ENCODE assay signal across 24 cellular contexts in genomic region chr1:17935230-17935629, GRCh38.
"Had no signal": no experiment of that assay in that cellular context is flagged by ENCODE, and none has a peak within 500 bp of the region (broad histone marks: within the 10 kb centered on the region; RNA-seq: fewer than 3 reads in every experiment).

No MANE protein-coding gene starts in this region.

- H3K9me3 Mint-ChIP-seq: natural killer cell treated with Interleukin-12 subunit alpha and Interleukin-12 subunit beta and Interleukin-15 and Interleukin-18, amount 100 ng/mL, for 72 hours; neural crest cell had no signal

- H3K27me3 ChIP-seq: tibial nerve, upper lobe of left lung had no signal

- H3K27ac Mint-ChIP-seq: natural killer cell treated with Interleukin-12 subunit alpha and Interleukin-12 subunit beta and Interleukin-15 and Interleukin-18, amount 100 ng/mL, for 72 hours; stimulated activated naive B cell treated with anti-CD40 and anti-IgM and Interleukin-4, amounts not matched to agents 10 μg/mL and 1 μg/mL and 100 μg/mL, for 72 hours; stimulated activated naive CD8-positive, alpha-beta T cell treated with anti-CD3 and anti-CD28 coated beads, Interleukin-15, Interleukin-2, amounts not matched to agents 100 ng/mL and 50 ng/mL, for 24 hours had no signal

- H3K4me1 Mint-ChIP-seq: neural crest cell; stimulated activated naive B cell treated with anti-CD40 and anti-IgM and Interleukin-4, amounts not matched to agents 10 μg/mL and 1 μg/mL and 100 μg/mL, for 72 hours had no signal

- DNase-seq: dermis blood vessel endothelial cell; effector memory CD4-positive, alpha-beta T cell; foreskin keratinocyte; heart left ventricle; hippocampal formation; left cardiac atrium; left ventricle myocardium superior; lower lobe of right lung; right cardiac atrium; stimulated activated CD4-positive, alpha-beta T cell treated with anti-CD3 and anti-CD28 coated beads, Interleukin-15, amount 100 ng/mL, for 24 hours; stimulated activated CD4-positive, alpha-beta T cell treated with anti-CD3 and anti-CD28 coated beads, Interleukin-2, amount 100 ng/mL, for 48 hours; stimulated activated naive B cell treated with anti-CD40 and anti-IgM and Interleukin-4, amounts not matched to agents 10 μg/mL and 1 μg/mL and 100 μg/mL, for 72 hours; upper lobe of left lung had no signal

- H3K4me3 ChIP-seq: coronary artery, esophagus muscularis mucosa, gastroesophageal sphincter, heart left ventricle, lower lobe of right lung, prostate gland, skin epidermis, thoracic aorta, tibial nerve, upper lobe of left lung had no signal

- H3K4me1 ChIP-seq: esophagus muscularis mucosa, foreskin keratinocyte, gastroesophageal sphincter, lower lobe of right lung, parathyroid adenoma, prostate gland, tibial nerve, upper lobe of left lung had no signal

- H3K27ac ChIP-seq: coronary artery, esophagus muscularis mucosa, foreskin keratinocyte, gastroesophageal sphincter, heart left ventricle, lower lobe of right lung, parathyroid adenoma, prostate gland, skin epidermis, thoracic aorta, tibial nerve, upper lobe of left lung had no signal

- H3K36me3 Mint-ChIP-seq: natural killer cell treated with Interleukin-12 subunit alpha and Interleukin-12 subunit beta and Interleukin-15 and Interleukin-18, amount 100 ng/mL, for 72 hours; stimulated activated naive B cell treated with anti-CD40 and anti-IgM and Interleukin-4, amounts not matched to agents 10 μg/mL and 1 μg/mL and 100 μg/mL, for 72 hours had no signal

- H3K9me3 ChIP-seq: heart left ventricle, lower lobe of right lung, prostate gland, thoracic aorta, upper lobe of left lung had no signal

- H3K4me3 Mint-ChIP-seq: natural killer cell treated with Interleukin-12 subunit alpha and Interleukin-12 subunit beta and Interleukin-15 and Interleukin-18, amount 100 ng/mL, for 72 hours; neural crest cell; stimulated activated naive B cell treated with anti-CD40 and anti-IgM and Interleukin-4, amounts not matched to agents 10 μg/mL and 1 μg/mL and 100 μg/mL, for 72 hours; stimulated activated naive CD8-positive, alpha-beta T cell treated with anti-CD3 and anti-CD28 coated beads, Interleukin-15, Interleukin-2, amounts not matched to agents 100 ng/mL and 50 ng/mL, for 24 hours had no signal

- ATAC-seq: foreskin keratinocyte; gastroesophageal sphincter; heart left ventricle; left cardiac atrium; left ventricle myocardium superior; lower lobe of right lung; natural killer cell treated with Interleukin-12 subunit alpha and Interleukin-12 subunit beta and Interleukin-15 and Interleukin-18, amount 100 ng/mL, for 72 hours; right cardiac atrium; stimulated activated naive B cell treated with anti-CD40 and anti-IgM and Interleukin-4, amounts not matched to agents 10 μg/mL and 1 μg/mL and 100 μg/mL, for 72 hours had no signal

- H3K36me3 ChIP-seq: esophagus muscularis mucosa, gastroesophageal sphincter, heart left ventricle, lower lobe of right lung, prostate gland, thoracic aorta, tibial nerve, upper lobe of left lung had no signal
